ENCODE assay signal across 15 cellular contexts in genomic region chr1:157168015-157168414, GRCh38. TPM values are rescaled to one million over a fixed set of nuclear protein-coding genes. Genes with fewer than 3 reads are reported as not detected.
DNase-seq lines count a peak whose midpoint lies in the region; ATAC-seq, FAIRE-seq and TF ChIP-seq lines count a peak whose summit lies in the region.
"Had no signal": no experiment of that assay in that cellular context is flagged by ENCODE, and none has a peak within 500 bp of the region (broad histone marks: within the 10 kb centered on the region; RNA-seq: fewer than 3 reads in every experiment).

No MANE protein-coding gene starts in this region.

- H3K9me2 ChIP-seq in OCI-LY7 (ENCODE audit: insufficient read depth, low read length), result no peaks in the 10 kb centered on the region

- H3K9me3 ChIP-seq in OCI-LY7 (ENCODE audit: low read length) (no peaks in the 10 kb centered on the region), MG63 (no peaks in the 10 kb centered on the region)

- CTCF ChIA-PET in OCI-LY7 (lab: Charles Lee; ENCODE audit: unreplicated experiment), result interaction anchor here (1.0 kb wide), 1 partner anchor 11 kb away, joined by 3 read pairs; no protein-coding TSS in a partner anchor

- H3K4me1 ChIP-seq in OCI-LY7 (ENCODE audit: insufficient read depth, low read length, poor library complexity, severe bottlenecking), result peaks cover 39% of the 10 kb centered on the region

- H3K36me3 ChIP-seq in OCI-LY7 (ENCODE audit: insufficient read depth, low read length) (no peaks in the 10 kb centered on the region), MG63 (no peaks in the 10 kb centered on the region)

- TF ChIP-seq CTCF in OCI-LY7 (conservative IDR thresholded peaks at IDR 0.05; ENCODE audit: low read length), result no peak

- ATAC-seq in HG02798 (IDR thresholded peaks at IDR 0.05; ENCODE audit: poor library complexity, unreplicated experiment) (peak; percentile 45), HG03469 (IDR thresholded peaks at IDR 0.05; ENCODE audit: unreplicated experiment) (no peak)

- BruUV-seq in OCI-LY7 (replicated peaks; lab: Mats Ljungman, UMichigan), result no TSS peak

- POLR2A ChIA-PET in OCI-LY7 (lab: Charles Lee), result no interaction called here

- no peak for TF ChIP-seq POLR2A in H54 (IDR thresholded peaks at IDR 0.05; ENCODE audit: low read depth, low read length)

- no peak overlapping the region for H2AFZ ChIP-seq in OCI-LY7 (ENCODE audit: low read length)

- no peaks in the 10 kb centered on the region for H3K79me2 ChIP-seq in OCI-LY7 (ENCODE audit: insufficient read depth, low read depth, low read length)

- peaks cover 22% of the 10 kb centered on the region for H3K27me3 ChIP-seq in MG63

- intact Hi-C loops in OCI-LY7 (cut with micrococcal nuclease; ENCODE audit: unreplicated experiment) (no loop called here), head of caudate nucleus (cut with DNase I) (no loop called here)

- H4K20me1 ChIP-seq in OCI-LY7 (ENCODE audit: insufficient read depth, low read length), result no peaks in the 10 kb centered on the region

- H3K27ac ChIP-seq in OCI-LY7 (ENCODE audit: low read depth, low read length, poor library complexity, severe bottlenecking), result no peak overlapping the region
- H3K27ac ChIP-seq: KMS-11, SK-N-MC had no signal

- no peak for FAIRE-seq in H54 (lab: Jason Lieb, UNC)

- DNase-seq in SIG-M5 treated with dmso at 0.1 percent for 504 hours (lab: John Stamatoyannopoulos, UW; ENCODE audit: unreplicated experiment) (peak; percentile 71), SIG-M5 (lab: John Stamatoyannopoulos, UW) (no peak), OCI-LY7 (ENCODE audit: low spot score) (peak; percentile 27), H54 (ENCODE audit: insufficient read length, low spot score) (no peak), MG63 (no peak), head of caudate nucleus (no peak)
- DNase-seq: DMS79 treated with DMSO at 0.1 percent for 48 hours, GOT3, NCI-H187, NCI-H226, NCI-H524 treated with DMSO at 0.1 percent for 48 hours had no signal

- peak overlapping the region; percentile 50 for H3K4me2 ChIP-seq in OCI-LY7 (ENCODE audit: low read length)
- H3K4me2 ChIP-seq: KMS-11 had no signal

- H3K4me3 ChIP-seq in OCI-LY7 (ENCODE audit: low read depth, low read length, poor library complexity, severe bottlenecking), result no peak overlapping the region
- H3K4me3 ChIP-seq in MG63, result no peak overlapping the region
- H3K4me3 ChIP-seq: SK-N-MC had no signal

RNA-seq across cellular contexts. Expression of gene ETV3, which starts 29.8 kb away (rescaled TPM):
- 11.1 and 12.0 TPM in 2 replicates for total RNA-seq in OCI-LY7 (2014; rRNA removed; shearing (Covaris generic))
- 18.3 and 20.4 TPM in 2 replicates for total RNA-seq in OCI-LY7 (2022)
- 6.6 and 7.3 TPM in 2 replicates for total RNA-seq in MG63 (2014; rRNA removed; shearing (Covaris generic); ENCODE audit: low replicate concordance)

Comparison
In these comparisons a context has a peak if more than half of its experiments do, and no peak if none do; other contexts are left out.
1. DNase-seq: peak in SIG-M5 treated with dmso at 0.1 percent for 504 hours (single experiment) and OCI-LY7 (single experiment); none in SIG-M5 (single experiment), H54 (single experiment), MG63 (single experiment) and head of caudate nucleus (0 of 42).